ENCODE assay signal across 36 cellular contexts in genomic region chr12:74910831-74911230, GRCh38.
"Had no signal": no experiment of that assay in that cellular context is flagged by ENCODE, and none has a peak within 500 bp of the region (broad histone marks: within the 10 kb centered on the region; RNA-seq: fewer than 3 reads in every experiment).

No MANE protein-coding gene starts in this region.

- H3K27me3 ChIP-seq: MG63 had no signal

- H3K4me3 ChIP-seq: MG63 had no signal

- H3K9me3 ChIP-seq: MG63 had no signal

- H3K36me3 ChIP-seq: MG63 had no signal

- DNase-seq: Kasumi-1, MG63, MM.1S, MV-4-11, NCI-H1048, NCI-H1092, NCI-H1092 treated with DMSO at 0.1 percent for 48 hours, NCI-H1105, NCI-H1417, NCI-H1417 treated with DMSO at 0.1 percent for 48 hours, NCI-H1436, NCI-H1436 treated with DMSO at 0.1 percent for 48 hours, NCI-H146, NCI-H1694, NCI-H1694 treated with DMSO at 0.1 percent for 48 hours, NCI-H187, NCI-H187 treated with DMSO at 0.1 percent for 48 hours, NCI-H1930, NCI-H2029, NCI-H2029 treated with DMSO at 0.1 percent for 48 hours, NCI-H2081, NCI-H2081 treated with DMSO at 0.1 percent for 48 hours, NCI-H2107, NCI-H2171, NCI-H2171 treated with DMSO at 0.1 percent for 48 hours, NCI-H2227 treated with DMSO at 0.1 percent for 48 hours, NCI-H226, NCI-H345, NCI-H446, NCI-H446 treated with DMSO at 0.1 percent for 48 hours, NCI-H510A, NCI-H510A treated with DMSO at 0.1 percent for 48 hours, NCI-H524, NCI-H524 treated with DMSO at 0.1 percent for 48 hours, NCI-H526, NCI-H526 treated with DMSO at 0.1 percent for 48 hours had no signal
